Comparison of ENCODE assay signal across 7 cellular contexts in genomic region chr1:211326140-211326527, GRCh38. TPM values are rescaled to one million over a fixed set of nuclear protein-coding genes. Genes with fewer than 3 reads are reported as not detected.
DNase-seq lines count a peak whose midpoint lies in the region; ATAC-seq and TF ChIP-seq lines count a peak whose summit lies in the region.

No MANE protein-coding gene starts in this region.

- H3K36me3 Mint-ChIP-seq in activated T-helper 1 cell treated with anti-CD3 and anti-CD28 coated beads, Interleukin-12 subunit alpha, Interleukin-12 subunit beta, Interleukin-2, Interleukin-4 antibody, amounts not matched to agents 30 ng/mL and 10 ng/mL and 1 ng/mL, durations not matched to agents 14 hours and 24 hours and 36 hours (ENCODE audit: low read depth), result peaks cover 15% of the 10 kb centered on the region
- peaks cover 9 to 12% of the 10 kb centered on the region in 2 donors for H3K36me3 Mint-ChIP-seq in stimulated activated naive B cell treated with anti-CD40 and anti-IgM and Interleukin-4, amounts not matched to agents 10 μg/mL and 1 μg/mL and 100 μg/mL, for 72 hours

- no peak for DNase-seq in HFF-Myc (ENCODE audit: extremely low read depth, low read depth)
- DNase-seq in activated T-helper 1 cell treated with anti-CD3 and anti-CD28 coated beads, Interleukin-12 subunit alpha, Interleukin-12 subunit beta, Interleukin-2, Interleukin-4 antibody, amounts not matched to agents 30 ng/mL and 10 ng/mL and 1 ng/mL, durations not matched to agents 14 hours and 24 hours and 36 hours (ENCODE audit: low spot score), result no peak
- DNase-seq in stimulated activated naive B cell treated with anti-CD40 and anti-IgM and Interleukin-4, amounts not matched to agents 10 μg/mL and 1 μg/mL and 100 μg/mL, for 72 hours, result no peak
- DNase-seq in activated CD4-positive, CD25-positive, alpha-beta regulatory T cell treated with anti-CD3 and anti-CD28 coated beads, Interleukin-2, amount 50 U/mL, for 72 hours, result no peak
- no peak for DNase-seq in SW480 (ENCODE audit: low spot score)
- DNase-seq in activated gamma-delta T cell treated with Interleukin-2 at 50 U/mL for 16 hours, result no peak

- peaks cover 18% of the 10 kb centered on the region for H3K4me1 ChIP-seq in iPS-18a (ENCODE audit: control insufficient read depth, low read depth, low read length)

- H3K36me3 ChIP-seq in iPS-18a (ENCODE audit: control insufficient read depth, low read depth, low read length), result no peaks in the 10 kb centered on the region

- H3K4me3 Mint-ChIP-seq in activated T-helper 1 cell treated with anti-CD3 and anti-CD28 coated beads, Interleukin-12 subunit alpha, Interleukin-12 subunit beta, Interleukin-2, Interleukin-4 antibody, amounts not matched to agents 30 ng/mL and 10 ng/mL and 1 ng/mL, durations not matched to agents 14 hours and 24 hours and 36 hours, result peak overlapping the region; percentile 90
- H3K4me3 Mint-ChIP-seq in stimulated activated naive B cell treated with anti-CD40 and anti-IgM and Interleukin-4, amounts not matched to agents 10 μg/mL and 1 μg/mL and 100 μg/mL, for 72 hours, result peak overlapping the region; percentile 90 to 94

- no peak for TF ChIP-seq CTCF in HFF-Myc (IDR thresholded peaks at IDR 0.05; ENCODE audit: low read depth, low read length, missing control alignments)

- peak overlapping the region; percentile 63 for H3K4me3 ChIP-seq in HFF-Myc (replicated peaks; ENCODE audit: low read depth, low read length)
- H3K4me3 ChIP-seq in iPS-18a (ENCODE audit: low read length), result peak overlapping the region; percentile 56

- H3K4me1 Mint-ChIP-seq in activated T-helper 1 cell treated with anti-CD3 and anti-CD28 coated beads, Interleukin-12 subunit alpha, Interleukin-12 subunit beta, Interleukin-2, Interleukin-4 antibody, amounts not matched to agents 30 ng/mL and 10 ng/mL and 1 ng/mL, durations not matched to agents 14 hours and 24 hours and 36 hours (ENCODE audit: low read depth), result peaks cover 84% of the 10 kb centered on the region
- peaks cover 50 to 65% of the 10 kb centered on the region in 2 donors for H3K4me1 Mint-ChIP-seq in stimulated activated naive B cell treated with anti-CD40 and anti-IgM and Interleukin-4, amounts not matched to agents 10 μg/mL and 1 μg/mL and 100 μg/mL, for 72 hours

- H3K9ac ChIP-seq in iPS-18a (ENCODE audit: low read length), result no peak overlapping the region

- no peaks in the 10 kb centered on the region for H3K27me3 Mint-ChIP-seq in activated T-helper 1 cell treated with anti-CD3 and anti-CD28 coated beads, Interleukin-12 subunit alpha, Interleukin-12 subunit beta, Interleukin-2, Interleukin-4 antibody, amounts not matched to agents 30 ng/mL and 10 ng/mL and 1 ng/mL, durations not matched to agents 14 hours and 24 hours and 36 hours (ENCODE audit: insufficient read depth)
- H3K27me3 Mint-ChIP-seq in stimulated activated naive B cell treated with anti-CD40 and anti-IgM and Interleukin-4, amounts not matched to agents 10 μg/mL and 1 μg/mL and 100 μg/mL, for 72 hours, result no peaks in the 10 kb centered on the region

- H3K27ac ChIP-seq in iPS-18a (ENCODE audit: low read length), result no peak overlapping the region

- H3K9me3 ChIP-seq in iPS-18a (ENCODE audit: control insufficient read depth, low read depth, low read length), result no peaks in the 10 kb centered on the region

- intact Hi-C loops in activated T-helper 1 cell treated with anti-CD3 and anti-CD28 coated beads, Interleukin-12 subunit alpha, Interleukin-12 subunit beta, Interleukin-2, Interleukin-4 antibody, amounts not matched to agents 30 ng/mL and 10 ng/mL and 1 ng/mL, durations not matched to agents 14 hours and 24 hours and 36 hours (cut with micrococcal nuclease), result loop anchor here (2.0 to 5.0 kb wide), 2 partner anchors 329 to 711 kb away; partner anchors contain the start of genes DTL and INTS7

- peak overlapping the region; percentile 95 for H3K27ac Mint-ChIP-seq in activated T-helper 1 cell treated with anti-CD3 and anti-CD28 coated beads, Interleukin-12 subunit alpha, Interleukin-12 subunit beta, Interleukin-2, Interleukin-4 antibody, amounts not matched to agents 30 ng/mL and 10 ng/mL and 1 ng/mL, durations not matched to agents 14 hours and 24 hours and 36 hours
- peak overlapping the region; percentile 96 for H3K27ac Mint-ChIP-seq in stimulated activated naive B cell treated with anti-CD40 and anti-IgM and Interleukin-4, amounts not matched to agents 10 μg/mL and 1 μg/mL and 100 μg/mL, for 72 hours

- peaks cover 10% of the 10 kb centered on the region for H3K27me3 ChIP-seq in iPS-18a (ENCODE audit: control insufficient read depth, insufficient read depth, low read length)

- peak; percentile 1 for ATAC-seq in stimulated activated naive B cell treated with anti-CD40 and anti-IgM and Interleukin-4, amounts not matched to agents 10 μg/mL and 1 μg/mL and 100 μg/mL, for 72 hours (replicated peaks)

- H3K9me3 Mint-ChIP-seq in activated T-helper 1 cell treated with anti-CD3 and anti-CD28 coated beads, Interleukin-12 subunit alpha, Interleukin-12 subunit beta, Interleukin-2, Interleukin-4 antibody, amounts not matched to agents 30 ng/mL and 10 ng/mL and 1 ng/mL, durations not matched to agents 14 hours and 24 hours and 36 hours, result no peaks in the 10 kb centered on the region
- H3K9me3 Mint-ChIP-seq in stimulated activated naive B cell treated with anti-CD40 and anti-IgM and Interleukin-4, amounts not matched to agents 10 μg/mL and 1 μg/mL and 100 μg/mL, for 72 hours, result no peaks in the 10 kb centered on the region

RNA-seq across cellular contexts. Expression of gene TRAF5, which starts 0.5 kb away (rescaled TPM):
- 54.3 and 57.2 TPM in 2 replicates for total RNA-seq in activated T-helper 1 cell treated with anti-CD3 and anti-CD28 coated beads, Interleukin-12 subunit alpha, Interleukin-12 subunit beta, Interleukin-2, Interleukin-4 antibody, amounts not matched to agents 30 ng/mL and 10 ng/mL and 1 ng/mL, durations not matched to agents 14 hours and 24 hours and 36 hours
